ENCODE assay signal across 8 cellular contexts in the genomic region with DNA sequence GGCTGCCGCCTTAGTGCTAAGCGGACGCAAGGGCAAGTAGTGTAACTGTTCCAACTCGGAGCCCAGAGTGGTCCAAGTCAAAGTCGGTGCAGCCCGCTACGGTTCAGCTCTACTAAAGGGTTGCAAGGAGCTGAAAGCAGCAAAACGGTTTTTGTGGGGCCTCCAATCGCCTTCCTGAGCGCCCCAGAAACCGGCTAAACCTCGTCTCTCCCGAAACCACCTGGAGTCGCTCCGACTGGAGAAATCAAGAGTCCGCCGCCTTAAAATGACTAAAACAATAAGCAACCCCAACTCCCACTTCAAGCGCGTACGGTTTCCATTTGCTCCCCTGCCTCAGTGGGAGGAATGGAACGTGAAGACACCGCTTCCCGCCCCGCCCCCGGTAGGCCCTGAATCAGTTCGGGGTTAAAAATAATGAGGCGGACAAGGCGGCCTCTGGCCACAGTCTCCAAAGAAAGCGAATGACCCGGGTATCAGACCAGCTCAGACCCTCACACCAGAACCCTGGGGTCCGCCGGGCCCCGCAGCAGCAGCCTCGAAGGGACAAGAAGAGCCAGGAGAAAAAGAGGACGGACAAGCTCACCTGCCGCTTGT. TPM values are rescaled to one million over a fixed set of nuclear protein-coding genes. Genes with fewer than 3 reads are reported as not detected.
DNase-seq lines count a peak whose midpoint lies in the region; ATAC-seq and TF ChIP-seq lines count a peak whose summit lies in the region.

No MANE protein-coding gene starts in this region.

- no peaks in the 10 kb centered on the region for H3K9me2 ChIP-seq in Loucy (replicated peaks; ENCODE audit: low read depth, low read length)

- H3K4me1 ChIP-seq in Loucy (ENCODE audit: insufficient read depth, low read length, poor library complexity, severe bottlenecking) (peaks cover 23% of the 10 kb centered on the region), foreskin keratinocyte (peaks cover 16% of the 10 kb centered on the region), osteoblast (ENCODE audit: insufficient read depth, low read length) (peaks cover 11% of the 10 kb centered on the region), aorta (ENCODE audit: control insufficient read depth in 1 of 2, insufficient read depth in 2 of 2, low read length in 2 of 2) (no peaks in the 10 kb centered on the region)

- peak; percentile 8 for DNase-seq in activated T-cell treated with anti-CD3 and anti-CD28 coated beads for 1 hour (ENCODE audit: low read depth)
- DNase-seq in activated T-cell treated with anti-CD3 and anti-CD28 coated beads, Interleukin-2, amount 50 U/mL, for 1 hour, result no peak
- DNase-seq in activated T-cell treated with anti-CD3 and anti-CD28 coated beads, Interleukin-2, amount 50 U/mL, for 4 hours, result peak; percentile 20
- DNase-seq in foreskin keratinocyte, result peak; percentile 32 to 58
- peak; percentile 43 for DNase-seq in osteoblast (ENCODE audit: insufficient read length, low spot score, missing footprints)
- no peak for DNase-seq in aorta
- DNase-seq in NCI-H1436 treated with DMSO at 0.1 percent for 48 hours (lab: John Stamatoyannopoulos, UW), result no peak

- peak; percentile 39 to 44 for ATAC-seq in activated T-cell treated with anti-CD3 and anti-CD28 coated beads, Interleukin-2, amount 50 U/mL, for 4 hours
- ATAC-seq in foreskin keratinocyte (peak; percentile 24), aorta (ENCODE audit: low FRiP score) (peak; percentile 16)

- H4K20me1 ChIP-seq in Loucy (ENCODE audit: insufficient read depth, low read length, poor library complexity, severe bottlenecking), result peaks cover 29% of the 10 kb centered on the region
- peaks cover 15% of the 10 kb centered on the region for H4K20me1 ChIP-seq in osteoblast (ENCODE audit: insufficient read depth, low read length)

- H3K27me3 ChIP-seq in Loucy (ENCODE audit: insufficient read depth, low read length, poor library complexity, severe bottlenecking) (no peaks in the 10 kb centered on the region), foreskin keratinocyte (no peaks in the 10 kb centered on the region), osteoblast (ENCODE audit: insufficient read depth, low read length) (no peaks in the 10 kb centered on the region), aorta (ENCODE audit: control insufficient read depth in 1 of 2, insufficient read depth in 2 of 2, low read length in 1 of 2) (no peaks in the 10 kb centered on the region)

- H3K4me3 ChIP-seq in Loucy (ENCODE audit: low read length, poor library complexity, severe bottlenecking) (peak overlapping the region; percentile 91), osteoblast (ENCODE audit: insufficient read depth, low read length) (peak overlapping the region; percentile 98), aorta (ENCODE audit: low read length in 2 of 2) (peak overlapping the region; percentile 58 to 62)

- peak overlapping the region; percentile 94 for H2AFZ ChIP-seq in Loucy (ENCODE audit: low read length)
- H2AFZ ChIP-seq in osteoblast (ENCODE audit: low read length), result peak overlapping the region; percentile 98

- intact Hi-C loops in aorta (cut with DNase I), result loop anchor here (1.0 to 5.0 kb wide), 4 partner anchors 33 to 212 kb away; a partner anchor contains a TSS

- no peaks in the 10 kb centered on the region for H3K36me3 ChIP-seq in Loucy (ENCODE audit: insufficient read depth, low read length)
- H3K36me3 ChIP-seq in osteoblast (ENCODE audit: insufficient read depth, low read length), result peaks cover 11% of the 10 kb centered on the region
- no peaks in the 10 kb centered on the region for H3K36me3 ChIP-seq in aorta (ENCODE audit: control insufficient read depth in 1 of 2, insufficient read depth in 2 of 2, low read length in 1 of 2)

- H3K4me3 Mint-ChIP-seq in activated T-cell treated with anti-CD3 and anti-CD28 coated beads, Interleukin-2, amount 50 U/mL, for 4 hours, result peak overlapping the region; percentile 92

- peaks cover 54% of the 10 kb centered on the region for H3K79me2 ChIP-seq in Loucy (ENCODE audit: insufficient read depth, low read length)
- peaks cover 54% of the 10 kb centered on the region for H3K79me2 ChIP-seq in osteoblast (ENCODE audit: insufficient read depth, low read length)

- no peaks in the 10 kb centered on the region for H3K9me3 ChIP-seq in Loucy (ENCODE audit: insufficient read depth, low read depth, low read length)
- no peaks in the 10 kb centered on the region for H3K9me3 ChIP-seq in osteoblast (ENCODE audit: low read depth, low read length)
- H3K9me3 ChIP-seq in aorta (ENCODE audit: control insufficient read depth, low read length), result no peaks in the 10 kb centered on the region

- WGBS in aorta, 2 donors, result 0 to 1% methylated on average over 36 of the region's 36 CpGs

- H3F3A ChIP-seq in Loucy (ENCODE audit: low read depth), result no peaks in the 10 kb centered on the region

- H3K9ac ChIP-seq in Loucy (ENCODE audit: low read depth, low read length, poor library complexity, severe bottlenecking), result peak overlapping the region; percentile 92

- peaks cover 46% of the 10 kb centered on the region for H3K4me1 Mint-ChIP-seq in activated T-cell treated with anti-CD3 and anti-CD28 coated beads, Interleukin-2, amount 50 U/mL, for 4 hours (ENCODE audit: low read depth)

- TF ChIP-seq CTCF in Loucy (conservative IDR thresholded peaks at IDR 0.05; ENCODE audit: low read length), result no peak
- TF ChIP-seq CTCF in foreskin keratinocyte (conservative IDR thresholded peaks at IDR 0.05), result no peak
- no peak for TF ChIP-seq CTCF in osteoblast (IDR thresholded peaks at IDR 0.05; ENCODE audit: extremely low read depth, low read depth, low read length)

- peaks cover 6% of the 10 kb centered on the region for H3K36me3 Mint-ChIP-seq in activated T-cell treated with anti-CD3 and anti-CD28 coated beads, Interleukin-2, amount 50 U/mL, for 4 hours (ENCODE audit: insufficient read depth)

- H3K9me3 Mint-ChIP-seq in activated T-cell treated with anti-CD3 and anti-CD28 coated beads, Interleukin-2, amount 50 U/mL, for 4 hours, result no peaks in the 10 kb centered on the region

- H3K4me2 ChIP-seq in Loucy (ENCODE audit: low read depth, low read length, poor library complexity, severe bottlenecking) (peak overlapping the region; percentile 76), osteoblast (ENCODE audit: insufficient read depth, low read length) (peak overlapping the region; percentile 96)

- peak overlapping the region; percentile 76 for H3K27ac ChIP-seq in foreskin keratinocyte
- H3K27ac ChIP-seq in osteoblast (ENCODE audit: low read depth, low read length), result peak overlapping the region; percentile 83
- peak overlapping the region; percentile 68 to 78 for H3K27ac ChIP-seq in aorta (ENCODE audit: low read depth in 1 of 2, low read length in 2 of 2)

- no peaks in the 10 kb centered on the region for H3K27me3 Mint-ChIP-seq in activated T-cell treated with anti-CD3 and anti-CD28 coated beads, Interleukin-2, amount 50 U/mL, for 4 hours (ENCODE audit: low read depth)

RNA-seq across cellular contexts. Expression of a gene that starts 0.4 kb away (rescaled TPM):
- total RNA-seq in activated T-cell treated with anti-CD3 and anti-CD28 coated beads, Interleukin-2, amount 50 U/mL, for 4 hours, result 10 to 100 TPM; 72.3 to 82.9 (median 79.2) TPM
- 127 and 135 TPM in 2 replicates for total RNA-seq in foreskin keratinocyte
- polyA plus RNA-seq in foreskin keratinocyte, result 141 and 143 TPM in 2 replicates
- total RNA-seq in osteoblast, result 200 and 202 TPM in 2 replicates
- total RNA-seq in aorta, result 100 to 1,000 TPM in 1 of 2 donors, 10 to 100 TPM in 1; 99.3 to 115 TPM
- polyA plus RNA-seq in aorta, result 100 to 1,000 TPM; 193 to 327 TPM

RNA-seq across cellular contexts. Expression of a gene that starts 32.9 kb away (rescaled TPM):
- 10 to 100 TPM; 28.7 to 30.6 (median 30.5) TPM for total RNA-seq in activated T-cell treated with anti-CD3 and anti-CD28 coated beads, Interleukin-2, amount 50 U/mL, for 4 hours
- total RNA-seq in foreskin keratinocyte (13.1 and 13.5 TPM in 2 replicates), osteoblast (11.2 and 12.4 TPM in 2 replicates), aorta (10 to 100 TPM; 27.8 to 35.8 TPM)
- polyA plus RNA-seq in foreskin keratinocyte (5.5 and 6.8 TPM in 2 replicates), aorta (10 to 100 TPM in 1 of 2 donors, 1 to 10 TPM in 1; 6.8 to 10.6 TPM)

RNA-seq across cellular contexts. Expression of a gene that starts 57.5 kb away (rescaled TPM):
- 10 to 100 TPM in 1 of 3 donors, 1 to 10 TPM in 2; 9.1 to 12.0 (median 9.3) TPM for total RNA-seq in activated T-cell treated with anti-CD3 and anti-CD28 coated beads, Interleukin-2, amount 50 U/mL, for 4 hours
- total RNA-seq in foreskin keratinocyte (9.0 and 12.7 TPM in 2 replicates), osteoblast (6.9 and 8.5 TPM in 2 replicates), aorta (10 to 100 TPM in 1 of 2 donors, 1 to 10 TPM in 1; 5.2 to 12.5 TPM)
- polyA plus RNA-seq in foreskin keratinocyte (13.0 and 18.6 TPM in 2 replicates), aorta (1 to 10 TPM; 3.8 to 4.3 TPM)

Comparison
In these comparisons a context has a peak if more than half of its experiments do, and no peak if none do; other contexts are left out.
1. DNase-seq: peak in activated T-cell treated with anti-CD3 and anti-CD28 coated beads for 1 hour (single experiment), activated T-cell treated with anti-CD3 and anti-CD28 coated beads, Interleukin-2, amount 50 U/mL, for 4 hours (single experiment), foreskin keratinocyte (2 of 2) and osteoblast (single experiment); none in activated T-cell treated with anti-CD3 and anti-CD28 coated beads, Interleukin-2, amount 50 U/mL, for 1 hour (single experiment), aorta (0 of 2) and NCI-H1436 treated with DMSO at 0.1 percent for 48 hours (single experiment).
2. Peak in every context shown above with its lines, with median percentiles within 50 percentile points of each other: H3K4me3 ChIP-seq, ATAC-seq and H3K27ac ChIP-seq.